Comparison of ENCODE assay signal across 1 cellular context in genomic region chr5:119398713-119399492, GRCh38.
TF ChIP-seq lines count a peak whose summit lies in the region.

No MANE protein-coding gene starts in this region.

TF ChIP-seq in GM23338, 12 proteins besides CTCF, POLR2A, EP300 and RAD21 (continued from another document):
- TF ChIP-seq, protein P1, sequence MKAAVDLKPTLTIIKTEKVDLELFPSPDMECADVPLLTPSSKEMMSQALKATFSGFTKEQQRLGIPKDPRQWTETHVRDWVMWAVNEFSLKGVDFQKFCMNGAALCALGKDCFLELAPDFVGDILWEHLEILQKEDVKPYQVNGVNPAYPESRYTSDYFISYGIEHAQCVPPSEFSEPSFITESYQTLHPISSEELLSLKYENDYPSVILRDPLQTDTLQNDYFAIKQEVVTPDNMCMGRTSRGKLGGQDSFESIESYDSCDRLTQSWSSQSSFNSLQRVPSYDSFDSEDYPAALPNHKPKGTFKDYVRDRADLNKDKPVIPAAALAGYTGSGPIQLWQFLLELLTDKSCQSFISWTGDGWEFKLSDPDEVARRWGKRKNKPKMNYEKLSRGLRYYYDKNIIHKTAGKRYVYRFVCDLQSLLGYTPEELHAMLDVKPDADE (IDR thresholded peaks at IDR 0.05): no peak
- TF ChIP-seq EZH2 (IDR thresholded peaks at IDR 0.05; ENCODE audit: low read depth, unreplicated experiment) (no peak), EZH2phosphoT487 (IDR thresholded peaks at IDR 0.05; ENCODE audit: unreplicated experiment) (no peak)
